Comparison of ENCODE assay signal across 26 cellular contexts in genomic region chr11:34999453-34999852, GRCh38.
DNase-seq lines count a peak whose midpoint lies in the region; ATAC-seq, FAIRE-seq and TF ChIP-seq lines count a peak whose summit lies in the region.
"Had no signal": no experiment of that assay in that cellular context is flagged by ENCODE, and none has a peak within 500 bp of the region (broad histone marks: within the 10 kb centered on the region; RNA-seq: fewer than 3 reads in every experiment).

No MANE protein-coding gene starts in this region.

- DNase-seq in activated CD4-positive, CD25-positive, alpha-beta regulatory T cell treated with anti-CD3 and anti-CD28 coated beads, Interleukin-2, amount 50 U/mL, for 72 hours, result no peak
- DNase-seq in GM12891 (ENCODE audit: insufficient read length, low spot score) (no peak), OCI-M1 (lab: John Stamatoyannopoulos, UW) (peak; percentile 3), left lobe of liver (ENCODE audit: low spot score) (no peak), GM19238 (ENCODE audit: insufficient read length, low spot score) (no peak), pons (ENCODE audit: low spot score) (no peak)
- DNase-seq: activated CD8-positive, alpha-beta memory T cell treated with anti-CD3 and anti-CD28 coated beads for 24 hours; activated naive CD4-positive, alpha-beta T cell treated with anti-CD3 and anti-CD28 coated beads for 36 hours; activated T-cell treated with anti-CD3 and anti-CD28 coated beads, Interleukin-2, amount 50 U/mL, for 72 hours; aorta; BE2C; cortex of kidney; gastrocnemius medialis; immature natural killer cell; left ventricle myocardium inferior; midbrain; natural killer cell; NCI-H1105; NCI-H2029; NCI-H345; NCI-H774; Right ventricle myocardium superior; stimulated activated CD4-positive, alpha-beta T cell treated with anti-CD3 and anti-CD28 coated beads, Interleukin-2, amount 100 ng/mL, for 24 hours; substantia nigra had no signal

- peak; percentile 33 to 41 for ATAC-seq in activated CD4-positive, CD25-positive, alpha-beta regulatory T cell treated with anti-CD3 and anti-CD28 coated beads, Interleukin-2, amount 50 U/mL, for 24 hours
- ATAC-seq in left lobe of liver (peak; percentile 29), HG03565 (IDR thresholded peaks at IDR 0.05; ENCODE audit: unreplicated experiment) (no peak)
- ATAC-seq: gastrocnemius medialis, natural killer cell had no signal

- peak; percentile 58 for FAIRE-seq in GM12891 (lab: Jason Lieb, UNC)

- TF ChIP-seq POLR2A in GM12891 (IDR thresholded peaks at IDR 0.05; ENCODE audit: low read depth, low read length), result no peak

TF ChIP-seq in GM12891, 5 proteins besides CTCF, POLR2A, EP300 and RAD21:
- no peak for TF ChIP-seq POLR2AphosphoS5 (IDR thresholded peaks at IDR 0.05; ENCODE audit: low read depth, low read length)
